2 cellular contexts compared by ENCODE assay signal in genomic region chr11:76745561-76746207, GRCh38.
TF ChIP-seq lines count a peak whose summit lies in the region.

No MANE protein-coding gene starts in this region.

TF ChIP-seq in HCT116, 20 proteins besides CTCF, POLR2A, EP300 and RAD21:
- TF ChIP-seq EZH2 (IDR thresholded peaks at IDR 0.05) (no peak), EGR1 (IDR thresholded peaks at IDR 0.05; ENCODE audit: low read depth) (no peak), ATF3 (IDR thresholded peaks at IDR 0.05) (no peak), CBX3 (IDR thresholded peaks at IDR 0.05; ENCODE audit: low read depth) (no peak), ZNF274 (IDR thresholded peaks at IDR 0.05; ENCODE audit: low read depth, low read length) (no peak), SRF (IDR thresholded peaks at IDR 0.05; ENCODE audit: low read depth) (no peak), TCF7L2 (IDR thresholded peaks at IDR 0.05; ENCODE audit: borderline replicate concordance, extremely low read depth, insufficient read depth, insufficient read length) (no peak), SIN3A (IDR thresholded peaks at IDR 0.05; ENCODE audit: low read depth) (no peak), ZFX (IDR thresholded peaks at IDR 0.05) (no peak), FOSL1 (IDR thresholded peaks at IDR 0.05; ENCODE audit: low read depth) (no peak)
- TF ChIP-seq, protein P1, sequence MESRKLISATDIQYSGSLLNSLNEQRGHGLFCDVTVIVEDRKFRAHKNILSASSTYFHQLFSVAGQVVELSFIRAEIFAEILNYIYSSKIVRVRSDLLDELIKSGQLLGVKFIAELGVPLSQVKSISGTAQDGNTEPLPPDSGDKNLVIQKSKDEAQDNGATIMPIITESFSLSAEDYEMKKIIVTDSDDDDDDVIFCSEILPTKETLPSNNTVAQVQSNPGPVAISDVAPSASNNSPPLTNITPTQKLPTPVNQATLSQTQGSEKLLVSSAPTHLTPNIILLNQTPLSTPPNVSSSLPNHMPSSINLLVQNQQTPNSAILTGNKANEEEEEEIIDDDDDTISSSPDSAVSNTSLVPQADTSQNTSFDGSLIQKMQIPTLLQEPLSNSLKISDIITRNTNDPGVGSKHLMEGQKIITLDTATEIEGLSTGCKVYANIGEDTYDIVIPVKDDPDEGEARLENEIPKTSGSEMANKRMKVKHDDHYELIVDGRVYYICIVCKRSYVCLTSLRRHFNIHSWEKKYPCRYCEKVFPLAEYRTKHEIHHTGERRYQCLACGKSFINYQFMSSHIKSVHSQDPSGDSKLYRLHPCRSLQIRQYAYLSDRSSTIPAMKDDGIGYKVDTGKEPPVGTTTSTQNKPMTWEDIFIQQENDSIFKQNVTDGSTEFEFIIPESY (IDR thresholded peaks at IDR 0.05; ENCODE audit: extremely low read depth, insufficient replicate concordance, low read length), result no peak
- TF ChIP-seq, protein P2, sequence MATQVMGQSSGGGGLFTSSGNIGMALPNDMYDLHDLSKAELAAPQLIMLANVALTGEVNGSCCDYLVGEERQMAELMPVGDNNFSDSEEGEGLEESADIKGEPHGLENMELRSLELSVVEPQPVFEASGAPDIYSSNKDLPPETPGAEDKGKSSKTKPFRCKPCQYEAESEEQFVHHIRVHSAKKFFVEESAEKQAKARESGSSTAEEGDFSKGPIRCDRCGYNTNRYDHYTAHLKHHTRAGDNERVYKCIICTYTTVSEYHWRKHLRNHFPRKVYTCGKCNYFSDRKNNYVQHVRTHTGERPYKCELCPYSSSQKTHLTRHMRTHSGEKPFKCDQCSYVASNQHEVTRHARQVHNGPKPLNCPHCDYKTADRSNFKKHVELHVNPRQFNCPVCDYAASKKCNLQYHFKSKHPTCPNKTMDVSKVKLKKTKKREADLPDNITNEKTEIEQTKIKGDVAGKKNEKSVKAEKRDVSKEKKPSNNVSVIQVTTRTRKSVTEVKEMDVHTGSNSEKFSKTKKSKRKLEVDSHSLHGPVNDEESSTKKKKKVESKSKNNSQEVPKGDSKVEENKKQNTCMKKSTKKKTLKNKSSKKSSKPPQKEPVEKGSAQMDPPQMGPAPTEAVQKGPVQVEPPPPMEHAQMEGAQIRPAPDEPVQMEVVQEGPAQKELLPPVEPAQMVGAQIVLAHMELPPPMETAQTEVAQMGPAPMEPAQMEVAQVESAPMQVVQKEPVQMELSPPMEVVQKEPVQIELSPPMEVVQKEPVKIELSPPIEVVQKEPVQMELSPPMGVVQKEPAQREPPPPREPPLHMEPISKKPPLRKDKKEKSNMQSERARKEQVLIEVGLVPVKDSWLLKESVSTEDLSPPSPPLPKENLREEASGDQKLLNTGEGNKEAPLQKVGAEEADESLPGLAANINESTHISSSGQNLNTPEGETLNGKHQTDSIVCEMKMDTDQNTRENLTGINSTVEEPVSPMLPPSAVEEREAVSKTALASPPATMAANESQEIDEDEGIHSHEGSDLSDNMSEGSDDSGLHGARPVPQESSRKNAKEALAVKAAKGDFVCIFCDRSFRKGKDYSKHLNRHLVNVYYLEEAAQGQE (IDR thresholded peaks at IDR 0.05; ENCODE audit: low read depth), result no peak

TF ChIP-seq in WTC11, 78 proteins besides CTCF, POLR2A, EP300 and RAD21 (continued from another document):
- TF ChIP-seq E2F1 (CRISPR knock-in tag; IDR thresholded peaks at IDR 0.05) (no peak), CREM (CRISPR knock-in tag; IDR thresholded peaks at IDR 0.05) (no peak), TCF7 (CRISPR knock-in tag; IDR thresholded peaks at IDR 0.05; ENCODE audit: low read depth) (no peak), NR1H2 (CRISPR knock-in tag; IDR thresholded peaks at IDR 0.05) (no peak), ZNF416 (CRISPR knock-in tag; IDR thresholded peaks at IDR 0.05) (no peak), RORB (CRISPR knock-in tag; IDR thresholded peaks at IDR 0.05) (no peak), SMAD3 (CRISPR knock-in tag; IDR thresholded peaks at IDR 0.05; ENCODE audit: borderline replicate concordance) (no peak), E2F4 (CRISPR knock-in tag; IDR thresholded peaks at IDR 0.05; ENCODE audit: borderline replicate concordance, low read depth) (no peak), CBFB (CRISPR knock-in tag; IDR thresholded peaks at IDR 0.05; ENCODE audit: low read depth) (no peak)
- TF ChIP-seq, protein P3, sequence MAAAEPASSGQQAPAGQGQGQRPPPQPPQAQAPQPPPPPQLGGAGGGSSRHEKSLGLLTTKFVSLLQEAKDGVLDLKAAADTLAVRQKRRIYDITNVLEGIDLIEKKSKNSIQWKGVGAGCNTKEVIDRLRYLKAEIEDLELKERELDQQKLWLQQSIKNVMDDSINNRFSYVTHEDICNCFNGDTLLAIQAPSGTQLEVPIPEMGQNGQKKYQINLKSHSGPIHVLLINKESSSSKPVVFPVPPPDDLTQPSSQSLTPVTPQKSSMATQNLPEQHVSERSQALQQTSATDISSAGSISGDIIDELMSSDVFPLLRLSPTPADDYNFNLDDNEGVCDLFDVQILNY (CRISPR knock-in tag; IDR thresholded peaks at IDR 0.05), result no peak
